Comparison of ENCODE assay signal across 1 cellular context in genomic region chr12:130761537-130762318, GRCh38.
A peak's percentile ranks its signal among the peaks of the same experiment; 100 is the strongest.
TF ChIP-seq lines count a peak whose summit lies in the region.

No MANE protein-coding gene starts in this region.

TF ChIP-seq in HepG2, 621 proteins besides CTCF, POLR2A, EP300 and RAD21 (continued from another document):
- peak; percentile 44 for TF ChIP-seq ZNF687 (CRISPR knock-in tag; IDR thresholded peaks at IDR 0.05)
- TF ChIP-seq SMAD9 (CRISPR knock-in tag; IDR thresholded peaks at IDR 0.05): no peak
- 0 out of 2 replicates have a peak, but pooled peaks have one; percentile 33 for TF ChIP-seq HNRNPL (IDR thresholded peaks at IDR 0.05; ENCODE audit: low read depth, low read length)
- TF ChIP-seq SMC3 (IDR thresholded peaks at IDR 0.05; ENCODE audit: low read length): peak; percentile 83
- TF ChIP-seq STAG1 (CRISPR knock-in tag; IDR thresholded peaks at IDR 0.05): peak; percentile 96
- TF ChIP-seq NR0B2 (CRISPR knock-in tag; IDR thresholded peaks at IDR 0.05): 0 out of 2 replicates have a peak, but pooled peaks have one; percentile 28
TF ChIP-seq in HepG2: peak in this region for 22.
